7 cellular contexts compared by ENCODE assay signal in the genomic region with DNA sequence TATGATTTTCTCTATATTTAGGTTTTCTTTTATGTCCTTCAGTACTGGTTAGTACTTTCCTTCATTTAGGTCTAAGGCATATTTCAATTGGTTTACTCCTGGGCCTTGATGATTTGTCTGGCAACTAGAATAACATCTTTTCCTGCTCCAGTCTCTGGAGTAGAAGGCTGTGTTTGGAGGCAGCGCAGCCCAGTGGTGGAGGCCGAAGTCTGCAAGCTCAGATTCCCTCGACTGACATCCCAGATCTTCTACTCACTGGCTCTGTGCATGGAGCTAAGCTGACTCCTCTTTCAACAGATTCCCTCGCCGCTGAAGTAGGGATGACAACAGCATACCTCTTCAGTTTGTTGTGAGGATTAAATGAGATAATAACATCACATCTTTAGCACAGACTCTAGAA.
DNase-seq lines count a peak whose midpoint lies in the region; ATAC-seq and TF ChIP-seq lines count a peak whose summit lies in the region.

No MANE protein-coding gene starts in this region.

- H3K27me3 ChIP-seq in ovary = no peaks in the 10 kb centered on the region

- TF ChIP-seq POLR2A in ovary (IDR thresholded peaks at IDR 0.05) = no peak

- intact Hi-C loops in ovary (cut with DNase I) = no loop called here

- no peaks in the 10 kb centered on the region for H3K36me3 ChIP-seq in ovary

- no peak overlapping the region for H3K27ac ChIP-seq in ovary

- no peaks in the 10 kb centered on the region for H3K9me3 ChIP-seq in ovary

- ATAC-seq in HG02610 (IDR thresholded peaks at IDR 0.05; ENCODE audit: unreplicated experiment) = peak; percentile 62

- H3K4me3 ChIP-seq in ovary = no peak overlapping the region

- TF ChIP-seq CTCF in GM12873 (IDR thresholded peaks at IDR 0.05; ENCODE audit: insufficient read depth, low read depth, low read length, missing control alignments) (peak; percentile 67), ovary (IDR thresholded peaks at IDR 0.05) (no peak)

- TF ChIP-seq EP300 in ovary (IDR thresholded peaks at IDR 0.05) = no peak

- 63 to 71% (median 65%) methylated on average over 5 of the region's 5 CpGs for WGBS in ovary, 3 donors

- DNase-seq in SW480 (ENCODE audit: low spot score) (peak; percentile 8), iris pigment epithelial cell (ENCODE audit: low read depth) (peak; percentile 52), ovary (no peak), NCI-H2107 treated with DMSO at 0.1 percent for 48 hours (lab: John Stamatoyannopoulos, UW; ENCODE audit: unreplicated experiment) (no peak), activated gamma-delta T cell (lab: John Stamatoyannopoulos, UW) (no peak)

- H3K4me1 ChIP-seq in ovary (ENCODE audit: insufficient read depth) = peaks cover 2% of the 10 kb centered on the region

Comparison
In these comparisons a context has a peak if more than half of its experiments do, and no peak if none do; other contexts are left out.
1. DNase-seq: peak in SW480 (single experiment) and iris pigment epithelial cell (single experiment); none in ovary (0 of 5), NCI-H2107 treated with DMSO at 0.1 percent for 48 hours (single experiment) and activated gamma-delta T cell (single experiment).